Comparison of ENCODE assay signal across 9 cellular contexts in the genomic region with DNA sequence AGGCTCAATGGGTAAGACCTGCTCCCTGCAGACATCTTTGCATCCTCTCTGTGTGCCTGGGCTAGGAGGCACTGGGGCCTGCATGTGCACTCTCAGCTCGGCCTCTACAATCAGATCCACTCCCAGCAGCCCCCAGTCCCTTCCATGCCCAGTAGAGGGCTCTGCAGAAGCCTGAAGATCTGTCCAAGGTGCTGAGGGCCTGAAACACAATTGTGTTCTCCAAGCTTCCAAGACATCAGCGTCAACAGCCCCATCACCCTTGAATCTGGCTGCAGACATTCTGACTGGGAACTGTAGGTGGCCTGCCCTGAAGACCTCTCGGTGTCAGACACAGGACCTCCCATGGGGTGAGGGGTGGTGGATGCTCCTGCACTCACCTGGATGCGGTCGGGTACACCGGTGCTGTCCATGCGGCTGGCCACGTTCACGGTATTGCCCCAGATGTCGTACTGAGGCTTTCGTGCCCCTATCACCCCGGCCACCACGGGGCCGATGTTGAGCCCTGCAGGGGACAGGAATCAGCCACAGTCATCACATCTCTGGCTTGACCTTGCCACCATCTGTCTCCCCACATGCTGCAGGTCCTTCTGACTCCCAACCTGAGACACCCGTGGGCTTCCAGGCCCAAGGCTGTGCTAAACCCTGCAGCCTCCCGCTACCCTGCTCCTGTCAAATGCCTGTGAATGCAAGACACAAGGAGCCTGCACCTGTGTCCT.
DNase-seq lines count a peak whose midpoint lies in the region; ATAC-seq and TF ChIP-seq lines count a peak whose summit lies in the region.
"Had no signal": no experiment of that assay in that cellular context is flagged by ENCODE, and none has a peak within 500 bp of the region (broad histone marks: within the 10 kb centered on the region; RNA-seq: fewer than 3 reads in every experiment).

No MANE protein-coding gene starts in this region.

- H3K9me3 ChIP-seq in Caco-2 (no peaks in the 10 kb centered on the region), sigmoid colon (no peaks in the 10 kb centered on the region)

- H3K27ac ChIP-seq in sigmoid colon, result no peak overlapping the region
- H3K27ac ChIP-seq: skin epidermis had no signal

- H3K4me1 ChIP-seq in Caco-2, result no peaks in the 10 kb centered on the region
- no peaks in the 10 kb centered on the region for H3K4me1 ChIP-seq in sigmoid colon

- no peak for TF ChIP-seq EP300 in sigmoid colon (IDR thresholded peaks at IDR 0.05)

- H3K36me3 Mint-ChIP-seq in Caco-2 (ENCODE audit: insufficient read depth, unreplicated experiment), result no peaks in the 10 kb centered on the region
- no peaks in the 10 kb centered on the region for H3K36me3 Mint-ChIP-seq in activated T-helper 2 cell treated with anti-CD3 and anti-CD28 coated beads, Interferon-gamma antibody, Interleukin-2, Interleukin-4, amounts not matched to agents 10 μg/mL and 5 μg/mL and 100 μg/mL, durations not matched to agents 14 hours and 24 hours and 36 hours (ENCODE audit: low read depth)

- no peak for TF ChIP-seq POLR2A in sigmoid colon (IDR thresholded peaks at IDR 0.05)

- no peaks in the 10 kb centered on the region for H3K9me3 Mint-ChIP-seq in Caco-2 (ENCODE audit: unreplicated experiment)
- H3K9me3 Mint-ChIP-seq in activated T-helper 2 cell treated with anti-CD3 and anti-CD28 coated beads, Interferon-gamma antibody, Interleukin-2, Interleukin-4, amounts not matched to agents 10 μg/mL and 5 μg/mL and 100 μg/mL, durations not matched to agents 14 hours and 24 hours and 36 hours, result no peaks in the 10 kb centered on the region

- intact Hi-C loops in Caco-2 (cut with micrococcal nuclease; ENCODE audit: unreplicated experiment) (no loop called here), cardiac septum (cut with DNase I) (no loop called here), sigmoid colon (cut with DNase I) (no loop called here)
- intact Hi-C loops in activated T-helper 2 cell treated with anti-CD3 and anti-CD28 coated beads, Interferon-gamma antibody, Interleukin-2, Interleukin-4, amounts not matched to agents 10 μg/mL and 5 μg/mL and 100 μg/mL, durations not matched to agents 14 hours and 24 hours and 36 hours (cut with micrococcal nuclease), result no loop called here

- ATAC-seq in GM19351 (IDR thresholded peaks at IDR 0.05; ENCODE audit: unreplicated experiment) (peak; percentile 68), GM21515 (IDR thresholded peaks at IDR 0.05; ENCODE audit: unreplicated experiment) (no peak), GM21381 (IDR thresholded peaks at IDR 0.05; ENCODE audit: unreplicated experiment) (no peak)

- POLR2A ChIA-PET in Caco-2 (lab: Charles Lee), result no interaction called here

- peaks cover 3% of the 10 kb centered on the region for H3K27me3 Mint-ChIP-seq in Caco-2 (ENCODE audit: insufficient read depth, unreplicated experiment)
- no peaks in the 10 kb centered on the region for H3K27me3 Mint-ChIP-seq in activated T-helper 2 cell treated with anti-CD3 and anti-CD28 coated beads, Interferon-gamma antibody, Interleukin-2, Interleukin-4, amounts not matched to agents 10 μg/mL and 5 μg/mL and 100 μg/mL, durations not matched to agents 14 hours and 24 hours and 36 hours (ENCODE audit: low read depth)

- CTCF ChIA-PET in Caco-2 (lab: Charles Lee), result interaction anchor here (1.2 kb wide), 1 partner anchor 21 kb away, joined by 4 read pairs; no protein-coding TSS in a partner anchor

- H3K4me3 ChIP-seq in Caco-2 (ENCODE audit: low read depth, low read length) (no peak overlapping the region), sigmoid colon (no peak overlapping the region)
- H3K4me3 ChIP-seq: skin epidermis had no signal

- H3K36me3 ChIP-seq in Caco-2 (ENCODE audit: control insufficient read depth, insufficient read depth, low read length), result no peaks in the 10 kb centered on the region
- H3K36me3 ChIP-seq in sigmoid colon, result peaks cover 30 to 97% (median 62%) of the 10 kb centered on the region in 4 donors

- peak; percentile 67 to 77 for DNase-seq in Caco-2
- DNase-seq in NCI-H1048 (lab: John Stamatoyannopoulos, UW), result peak; percentile 7
- DNase-seq in activated T-helper 2 cell treated with anti-CD3 and anti-CD28 coated beads, Interferon-gamma antibody, Interleukin-2, Interleukin-4, amounts not matched to agents 10 μg/mL and 5 μg/mL and 100 μg/mL, durations not matched to agents 14 hours and 24 hours and 36 hours (ENCODE audit: low spot score), result peak; percentile 30
- peak; percentile 69 for DNase-seq in cardiac septum (ENCODE audit: low spot score)
- peak; percentile 57 for DNase-seq in sigmoid colon

- no peak overlapping the region for H3K4me3 Mint-ChIP-seq in Caco-2 (ENCODE audit: unreplicated experiment)
- no peak overlapping the region for H3K4me3 Mint-ChIP-seq in activated T-helper 2 cell treated with anti-CD3 and anti-CD28 coated beads, Interferon-gamma antibody, Interleukin-2, Interleukin-4, amounts not matched to agents 10 μg/mL and 5 μg/mL and 100 μg/mL, durations not matched to agents 14 hours and 24 hours and 36 hours (ENCODE audit: low read depth)

- TF ChIP-seq CTCF in Caco-2 (IDR thresholded peaks at IDR 0.05; ENCODE audit: insufficient read depth in 1 of 2, low read depth in 1 of 2, low read length in 1 of 2, severe bottlenecking in 1 of 2, unreplicated experiment in 1 of 2) (peak; percentile 62 to 94), sigmoid colon (IDR thresholded peaks at IDR 0.05) (peak in 3 of 4 experiments; percentile 14 to 45 (median 26))

- no peaks in the 10 kb centered on the region for H3K4me1 Mint-ChIP-seq in Caco-2 (ENCODE audit: low read depth, unreplicated experiment)
- H3K4me1 Mint-ChIP-seq in activated T-helper 2 cell treated with anti-CD3 and anti-CD28 coated beads, Interferon-gamma antibody, Interleukin-2, Interleukin-4, amounts not matched to agents 10 μg/mL and 5 μg/mL and 100 μg/mL, durations not matched to agents 14 hours and 24 hours and 36 hours (ENCODE audit: low read depth), result no peaks in the 10 kb centered on the region

- 80% methylated on average over 16 of the region's 16 CpGs for WGBS in sigmoid colon, 2 donors

- no TSS peak for BruUV-seq in Caco-2 (replicated peaks; lab: Mats Ljungman, UMichigan)

- no peaks in the 10 kb centered on the region for H3K27me3 ChIP-seq in Caco-2 (replicated peaks; ENCODE audit: control insufficient read depth, insufficient read depth, low read length)
- no peaks in the 10 kb centered on the region for H3K27me3 ChIP-seq in sigmoid colon

- H3K27ac Mint-ChIP-seq in Caco-2 (ENCODE audit: unreplicated experiment), result no peak overlapping the region
- no peak overlapping the region for H3K27ac Mint-ChIP-seq in activated T-helper 2 cell treated with anti-CD3 and anti-CD28 coated beads, Interferon-gamma antibody, Interleukin-2, Interleukin-4, amounts not matched to agents 10 μg/mL and 5 μg/mL and 100 μg/mL, durations not matched to agents 14 hours and 24 hours and 36 hours

Comparison
In these comparisons a context has a peak if more than half of its experiments do, and no peak if none do; other contexts are left out.
1. DNase-seq: peak in every context shown above with its lines; median percentile 72 in Caco-2; 69 in cardiac septum; 57 in sigmoid colon; 30 in activated T-helper 2 cell treated with anti-CD3 and anti-CD28 coated beads, Interferon-gamma antibody, Interleukin-2, Interleukin-4, amounts not matched to agents 10 μg/mL and 5 μg/mL and 100 μg/mL, durations not matched to agents 14 hours and 24 hours and 36 hours; 7 in NCI-H1048.